ENCODE assay signal across 8 cellular contexts in genomic region chr20:46132705-46133120, GRCh38. TPM values are rescaled to one million over a fixed set of nuclear protein-coding genes. Genes with fewer than 3 reads are reported as not detected.
DNase-seq lines count a peak whose midpoint lies in the region; ATAC-seq and TF ChIP-seq lines count a peak whose summit lies in the region.

No MANE protein-coding gene starts in this region.

- no peaks in the 10 kb centered on the region for H3K9me3 ChIP-seq in CD8-positive, alpha-beta memory T cell (ENCODE audit: low read length)

- TF ChIP-seq CTCF in chondrocyte (IDR thresholded peaks at IDR 0.05) (peak; percentile 89), lower leg skin (IDR thresholded peaks at IDR 0.05) (peak in 1 of 3 donors; percentile 35)

- DNase-seq in CD8-positive, alpha-beta memory T cell: peak; percentile 30 to 56 (median 32)
- peak; percentile 85 for DNase-seq in HEK293T (ENCODE audit: extremely low spot score)
- DNase-seq in NCI-H460 (ENCODE audit: extremely low read depth, low read depth): peak; percentile 55
- peak; percentile 38 to 59 for DNase-seq in activated CD4-positive, alpha-beta T cell treated with anti-CD3 and anti-CD28 coated beads for 4 hours
- peak; percentile 68 for DNase-seq in chondrocyte (ENCODE audit: low spot score)
- DNase-seq in lower leg skin (ENCODE audit: low spot score in 2 of 2): peak; percentile 34 to 93
- DNase-seq in stimulated activated CD4-positive, alpha-beta T cell treated with anti-CD3 and anti-CD28 coated beads, TNF-alpha, amount 100 ng/mL, for 24 hours (ENCODE audit: low read depth in 3 of 3): peak; percentile 22 to 57 (median 23)

- peaks cover 0 to 6% (median 0%) of the 10 kb centered on the region in 3 donors for H3K4me1 Mint-ChIP-seq in CD8-positive, alpha-beta memory T cell
- peaks cover 15% of the 10 kb centered on the region for H3K4me1 Mint-ChIP-seq in chondrocyte (ENCODE audit: low read depth)

- H3K4me3 ChIP-seq in CD8-positive, alpha-beta memory T cell (ENCODE audit: low read length): no peak overlapping the region
- H3K4me3 ChIP-seq in lower leg skin (ENCODE audit: low read depth, poor library complexity, severe bottlenecking): no peak overlapping the region

- intact Hi-C loops in lower leg skin (cut with DNase I; ENCODE audit: low total_unique reads): loop anchor here (10.0 kb wide), 1 partner anchor 212 kb away; no protein-coding TSS in a partner anchor

- POLR2A ChIA-PET in CD8-positive, alpha-beta memory T cell (lab: Charles Lee): no interaction called here
- POLR2A ChIA-PET in HEK293T (lab: Yijun Ruan, JAX): no interaction called here

- peaks cover 32 to 54% of the 10 kb centered on the region in 2 donors for H3K27me3 Mint-ChIP-seq in CD8-positive, alpha-beta memory T cell
- H3K27me3 Mint-ChIP-seq in chondrocyte (ENCODE audit: low read depth): peaks cover 65% of the 10 kb centered on the region

- CTCF ChIA-PET in CD8-positive, alpha-beta memory T cell (lab: Charles Lee): interaction anchor here (1.0 to 1.1 kb wide), 2 partner anchors 15 to 39 kb away, joined by 3 read pairs; no protein-coding TSS in a partner anchor
- CTCF ChIA-PET in HEK293T (lab: Yijun Ruan, JAX): interaction anchor here (0.6 to 1.2 kb wide), 5 partner anchors 37 to 352 kb away, joined by 3 to 6 read pairs (median 3); partner anchors contain the start of gene CDH22

- H3K36me3 Mint-ChIP-seq in CD8-positive, alpha-beta memory T cell: no peaks in the 10 kb centered on the region
- H3K36me3 Mint-ChIP-seq in chondrocyte (ENCODE audit: low read depth): no peaks in the 10 kb centered on the region

- no peaks in the 10 kb centered on the region for H3K36me3 ChIP-seq in CD8-positive, alpha-beta memory T cell (ENCODE audit: insufficient read depth, low read length)

- peaks cover 13% of the 10 kb centered on the region for H3K27me3 ChIP-seq in CD8-positive, alpha-beta memory T cell (ENCODE audit: insufficient read depth, low read length, poor library complexity, severe bottlenecking)

- no peaks in the 10 kb centered on the region for H3K9me3 Mint-ChIP-seq in CD8-positive, alpha-beta memory T cell
- H3K9me3 Mint-ChIP-seq in chondrocyte (ENCODE audit: low read depth): no peaks in the 10 kb centered on the region

- H3K4me1 ChIP-seq in CD8-positive, alpha-beta memory T cell (ENCODE audit: insufficient read depth, low read length): no peaks in the 10 kb centered on the region

- peak overlapping the region in 2 of 8 donors; percentile 34 to 92 for H3K27ac Mint-ChIP-seq in CD8-positive, alpha-beta memory T cell
- H3K27ac Mint-ChIP-seq in chondrocyte (ENCODE audit: unreplicated experiment): no peak overlapping the region

- no peak for TF ChIP-seq POLR2A in lower leg skin (IDR thresholded peaks at IDR 0.05)

- WGBS in lower leg skin, 2 donors: 9 to 14% methylated on average over 17 of the region's 17 CpGs

- no peak for ATAC-seq in GM18520 (IDR thresholded peaks at IDR 0.05; ENCODE audit: unreplicated experiment)

- no peak overlapping the region for H3K27ac ChIP-seq in CD8-positive, alpha-beta memory T cell (ENCODE audit: low read depth, low read length)

- H3K4me3 Mint-ChIP-seq in CD8-positive, alpha-beta memory T cell: no peak overlapping the region
- no peak overlapping the region for H3K4me3 Mint-ChIP-seq in chondrocyte (ENCODE audit: unreplicated experiment)

TF ChIP-seq in HEK293T, 16 proteins besides CTCF, POLR2A, EP300 and RAD21:
- TF ChIP-seq ZNF384 (IDR thresholded peaks at IDR 0.05) (no peak), FOXA1 (IDR thresholded peaks at IDR 0.05) (no peak), SUZ12 (IDR thresholded peaks at IDR 0.05) (no peak), CTBP1 (IDR thresholded peaks at IDR 0.05; ENCODE audit: borderline replicate concordance) (no peak), ARNT (IDR thresholded peaks at IDR 0.05) (no peak), FOXM1 (IDR thresholded peaks at IDR 0.05; ENCODE audit: borderline replicate concordance) (no peak), HDGF (IDR thresholded peaks at IDR 0.05; ENCODE audit: borderline replicate concordance) (no peak), L3MBTL2 (conservative IDR thresholded peaks at IDR 0.05) (no peak), LEF1 (IDR thresholded peaks at IDR 0.05; ENCODE audit: borderline replicate concordance) (no peak), FOXK2 (IDR thresholded peaks at IDR 0.05) (no peak), TARDBP (IDR thresholded peaks at IDR 0.05) (no peak)
- TF ChIP-seq, protein P1, sequence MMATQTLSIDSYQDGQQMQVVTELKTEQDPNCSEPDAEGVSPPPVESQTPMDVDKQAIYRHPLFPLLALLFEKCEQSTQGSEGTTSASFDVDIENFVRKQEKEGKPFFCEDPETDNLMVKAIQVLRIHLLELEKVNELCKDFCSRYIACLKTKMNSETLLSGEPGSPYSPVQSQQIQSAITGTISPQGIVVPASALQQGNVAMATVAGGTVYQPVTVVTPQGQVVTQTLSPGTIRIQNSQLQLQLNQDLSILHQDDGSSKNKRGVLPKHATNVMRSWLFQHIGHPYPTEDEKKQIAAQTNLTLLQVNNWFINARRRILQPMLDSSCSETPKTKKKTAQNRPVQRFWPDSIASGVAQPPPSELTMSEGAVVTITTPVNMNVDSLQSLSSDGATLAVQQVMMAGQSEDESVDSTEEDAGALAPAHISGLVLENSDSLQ (IDR thresholded peaks at IDR 0.05): no peak

RNA-seq across cellular contexts. Expression of gene CD40, which starts 14.6 kb away (rescaled TPM):
- 1 to 10 TPM; 3.5 to 4.1 TPM for total RNA-seq in CD8-positive, alpha-beta memory T cell
- polyA plus RNA-seq in CD8-positive, alpha-beta memory T cell: 2.8 TPM
- 4.2 and 4.7 TPM in 2 replicates for total RNA-seq in NCI-H460 (2014; rRNA removed; shearing (Covaris generic))
- 4.8 and 6.1 TPM in 2 replicates for polyA plus RNA-seq in NCI-H460 (2014; cell fraction: nucleus; rRNA removed)
- 2.4 to 2.5 TPM in 2 of 3 replicates, not detected in the other for total RNA-seq in chondrocyte
- 10 to 100 TPM; 12.0 to 17.5 (median 15.9) TPM for total RNA-seq in lower leg skin

RNA-seq across cellular contexts. Expression of gene NCOA5, which starts 43.0 kb away (rescaled TPM):
- 10 to 100 TPM; 34.9 to 36.9 TPM for total RNA-seq in CD8-positive, alpha-beta memory T cell
- polyA plus RNA-seq in CD8-positive, alpha-beta memory T cell: 28.7 TPM
- 15.8 and 19.1 TPM in 2 replicates for total RNA-seq in NCI-H460 (2014; rRNA removed; shearing (Covaris generic))
- polyA plus RNA-seq in NCI-H460 (2014; cell fraction: nucleus; rRNA removed): 10.4 and 16.0 TPM in 2 replicates
- total RNA-seq in chondrocyte: 25.1 to 27.3 TPM (median 26.2 TPM) in 3 replicates
- 10 to 100 TPM; 27.7 to 51.5 (median 41.2) TPM for total RNA-seq in lower leg skin

Comparison
In these comparisons a context has a peak if more than half of its experiments do, and no peak if none do; other contexts are left out.
1. DNase-seq: peak in every context shown above with its lines; median percentile 85 in HEK293T; 68 in chondrocyte; 64 in lower leg skin; 55 in NCI-H460; 48 in activated CD4-positive, alpha-beta T cell treated with anti-CD3 and anti-CD28 coated beads for 4 hours; 32 in CD8-positive, alpha-beta memory T cell; 23 in stimulated activated CD4-positive, alpha-beta T cell treated with anti-CD3 and anti-CD28 coated beads, TNF-alpha, amount 100 ng/mL, for 24 hours.